24 cellular contexts compared by ENCODE assay signal in genomic region chr20:41386502-41387427, GRCh38. TPM values are rescaled to one million over a fixed set of nuclear protein-coding genes. Genes with fewer than 3 reads are reported as not detected.
DNase-seq lines count a peak whose midpoint lies in the region; ATAC-seq, FAIRE-seq and TF ChIP-seq lines count a peak whose summit lies in the region.
"Had no signal": no experiment of that assay in that cellular context is flagged by ENCODE, and none has a peak within 500 bp of the region (broad histone marks: within the 10 kb centered on the region; RNA-seq: fewer than 3 reads in every experiment).

No MANE protein-coding gene starts in this region.

- peak; percentile 79 for DNase-seq in Right ventricle myocardium superior
- DNase-seq in right atrium auricular region (ENCODE audit: low spot score) = no peak
- DNase-seq in lower lobe of right lung = peak; percentile 32
- peak in 1 of 2 donors; percentile 61 for DNase-seq in aorta
- DNase-seq in endodermal cell = no peak
- no peak for DNase-seq in erythroblast (lab: John Stamatoyannopoulos, UW)
- DNase-seq in EL = no peak
- DNase-seq: activated CD4-positive, alpha-beta T cell treated with anti-CD3 and anti-CD28 coated beads, Interleukin-2, amount 50 U/mL, for 4 hours; activated T-cell treated with anti-CD3 and anti-CD28 coated beads, Interleukin-2, amount 50 U/mL, for 24 hours; CD4-positive, alpha-beta memory T cell; colonic mucosa; mammary epithelial cell; naive thymus-derived CD8-positive, alpha-beta T cell; NCI-H1436 treated with DMSO at 0.1 percent for 48 hours; NCI-H226; RPMI8226; stimulated activated CD4-positive, alpha-beta T cell treated with anti-CD3 and anti-CD28 coated beads, Interleukin-12 subunit alpha, Interleukin-12 subunit beta, amount 100 ng/mL, for 4 hours; T-cell had no signal

- TF ChIP-seq CTCF in right atrium auricular region (IDR thresholded peaks at IDR 0.05) = no peak
- no peak for TF ChIP-seq CTCF in lower lobe of right lung (IDR thresholded peaks at IDR 0.05)
- TF ChIP-seq CTCF in endodermal cell (conservative IDR thresholded peaks at IDR 0.05) = no peak

- no peak overlapping the region for H3K27ac Mint-ChIP-seq in endodermal cell
- H3K27ac Mint-ChIP-seq: activated naive CD4-positive, alpha-beta T cell treated with anti-CD3 and anti-CD28 coated beads, Interleukin-2, amount 50 U/mL, for 24 hours; activated T-cell treated with anti-CD3 and anti-CD28 coated beads, Interleukin-2, amount 50 U/mL, for 24 hours; CD4-positive, alpha-beta memory T cell; T-cell had no signal

- peaks cover 5% of the 10 kb centered on the region for H3K4me1 Mint-ChIP-seq in endodermal cell
- H3K4me1 Mint-ChIP-seq: activated naive CD4-positive, alpha-beta T cell treated with anti-CD3 and anti-CD28 coated beads, Interleukin-2, amount 50 U/mL, for 24 hours; CD4-positive, alpha-beta memory T cell; naive thymus-derived CD8-positive, alpha-beta T cell; T-cell had no signal

- WGBS in aorta, 2 donors = 58 to 61% methylated on average over 14 of the region's 14 CpGs
- WGBS in endodermal cell (ENCODE audit: insufficient coverage in 1 of 2, insufficient read length in 1 of 2), 2 experiments = 87 to 95% methylated on average over 11 to 14 of the region's 14 CpGs

- no peaks in the 10 kb centered on the region for H3K36me3 Mint-ChIP-seq in endodermal cell (ENCODE audit: low read depth)
- H3K36me3 Mint-ChIP-seq: activated naive CD4-positive, alpha-beta T cell treated with anti-CD3 and anti-CD28 coated beads, Interleukin-2, amount 50 U/mL, for 24 hours; CD4-positive, alpha-beta memory T cell; naive thymus-derived CD8-positive, alpha-beta T cell; T-cell had no signal

- H3K36me3 ChIP-seq in right atrium auricular region = no peaks in the 10 kb centered on the region
- H3K36me3 ChIP-seq in lower lobe of right lung = no peaks in the 10 kb centered on the region
- no peaks in the 10 kb centered on the region for H3K36me3 ChIP-seq in aorta (ENCODE audit: control insufficient read depth in 1 of 2, insufficient read depth in 2 of 2, low read length in 1 of 2)
- H3K36me3 ChIP-seq in endodermal cell (ENCODE audit: control insufficient read depth, insufficient read depth, low read length) = no peaks in the 10 kb centered on the region
- H3K36me3 ChIP-seq: colonic mucosa, prostate gland had no signal

- H3K4me3 ChIP-seq in right atrium auricular region (no peak overlapping the region), lower lobe of right lung (no peak overlapping the region), aorta (ENCODE audit: low read length in 2 of 2) (no peak overlapping the region), endodermal cell (ENCODE audit: low read length) (no peak overlapping the region)
- H3K4me3 ChIP-seq: colonic mucosa, prostate gland had no signal

- H3K27me3 Mint-ChIP-seq in endodermal cell (ENCODE audit: insufficient read depth) = peaks cover 3% of the 10 kb centered on the region

- no peak overlapping the region for H3K4me3 Mint-ChIP-seq in endodermal cell
- H3K4me3 Mint-ChIP-seq: activated naive CD4-positive, alpha-beta T cell treated with anti-CD3 and anti-CD28 coated beads, Interleukin-2, amount 50 U/mL, for 24 hours; activated T-cell treated with anti-CD3 and anti-CD28 coated beads, Interleukin-2, amount 50 U/mL, for 24 hours; naive thymus-derived CD8-positive, alpha-beta T cell; T-cell had no signal

- intact Hi-C loops in Right ventricle myocardium superior (cut with DNase I) (no loop called here), lower lobe of right lung (cut with DNase I) (no loop called here), aorta (cut with DNase I) (no loop called here)

- no peak for TF ChIP-seq POLR2A in erythroblast (IDR thresholded peaks at IDR 0.05; ENCODE audit: low read length)

- peak; percentile 89 for ATAC-seq in Right ventricle myocardium superior (ENCODE audit: poor library complexity)
- ATAC-seq in lower lobe of right lung = peak in 1 of 2 donors; percentile 32
- ATAC-seq in aorta (ENCODE audit: low FRiP score) = peak; percentile 38
- ATAC-seq: naive thymus-derived CD8-positive, alpha-beta T cell; T-cell had no signal

- no peak overlapping the region for H3K9ac ChIP-seq in endodermal cell (ENCODE audit: extremely low read depth, low read length, poor library complexity, severe bottlenecking)

- H3K27me3 ChIP-seq in right atrium auricular region (no peaks in the 10 kb centered on the region), lower lobe of right lung (ENCODE audit: low read depth) (no peaks in the 10 kb centered on the region), aorta (ENCODE audit: control insufficient read depth in 1 of 2, insufficient read depth in 2 of 2, low read length in 1 of 2) (no peaks in the 10 kb centered on the region), endodermal cell (ENCODE audit: control insufficient read depth, insufficient read depth, low read length, poor library complexity, severe bottlenecking) (no peaks in the 10 kb centered on the region)
- H3K27me3 ChIP-seq: colonic mucosa had no signal

- H3K27ac ChIP-seq in right atrium auricular region (no peak overlapping the region), lower lobe of right lung (no peak overlapping the region), aorta (ENCODE audit: low read depth in 1 of 2, low read length in 2 of 2) (no peak overlapping the region), endodermal cell (ENCODE audit: low read depth, low read length) (no peak overlapping the region)
- H3K27ac ChIP-seq: colonic mucosa, prostate gland, VCaP had no signal

- H3K9me3 Mint-ChIP-seq in endodermal cell = no peaks in the 10 kb centered on the region
- H3K9me3 Mint-ChIP-seq: activated naive CD4-positive, alpha-beta T cell treated with anti-CD3 and anti-CD28 coated beads, Interleukin-2, amount 50 U/mL, for 24 hours; T-cell had no signal

- H3K4me1 ChIP-seq in right atrium auricular region = peaks cover 0 to 17% of the 10 kb centered on the region in 2 donors
- H3K4me1 ChIP-seq in lower lobe of right lung = no peaks in the 10 kb centered on the region
- no peaks in the 10 kb centered on the region for H3K4me1 ChIP-seq in aorta (ENCODE audit: control insufficient read depth in 1 of 2, insufficient read depth in 2 of 2, low read length in 2 of 2)
- H3K4me1 ChIP-seq in endodermal cell (ENCODE audit: control insufficient read depth, insufficient read depth, low read length) = no peaks in the 10 kb centered on the region
- H3K4me1 ChIP-seq: colonic mucosa, prostate gland had no signal

- no peaks in the 10 kb centered on the region for H3K9me3 ChIP-seq in right atrium auricular region
- no peaks in the 10 kb centered on the region for H3K9me3 ChIP-seq in lower lobe of right lung
- H3K9me3 ChIP-seq in aorta (ENCODE audit: control insufficient read depth, low read length) = no peaks in the 10 kb centered on the region
- no peaks in the 10 kb centered on the region for H3K9me3 ChIP-seq in endodermal cell (ENCODE audit: control insufficient read depth, low read length)
- H3K9me3 ChIP-seq: colonic mucosa, prostate gland had no signal

- FAIRE-seq in endometrium (lab: Jason Lieb, UNC) = peak; percentile 76

RNA-seq across cellular contexts. Expression of gene EMILIN3, which starts 20.1 kb away (rescaled TPM):
- total RNA-seq in Right ventricle myocardium superior (5.6 TPM), right atrium auricular region (1 to 10 TPM; 1.8 to 4.9 TPM), lower lobe of right lung (0.15 TPM), aorta (under 1 TPM; 0.39 to 0.72 TPM), endodermal cell (1 to 10 TPM; 5.3 to 9.6 TPM)
- polyA plus RNA-seq in aorta = under 1 TPM in 1 of 2 donors, not detected in 1; 0.38 TPM
- polyA plus RNA-seq in endodermal cell (2013, experiment 1 of 2) = 9.3 TPM
- 8.2 TPM for polyA plus RNA-seq in endodermal cell (2013, experiment 2 of 2)
- total RNA-seq: A172; CD4-positive, alpha-beta memory T cell; M059J; mammary epithelial cell; naive thymus-derived CD8-positive, alpha-beta T cell; T-cell had no signal
- polyA plus RNA-seq: CD4-positive, alpha-beta memory T cell had no signal

RNA-seq across cellular contexts. Expression of gene LPIN3, which starts 46.1 kb away (rescaled TPM):
- 18.6 TPM for total RNA-seq in Right ventricle myocardium superior
- total RNA-seq in right atrium auricular region = 10 to 100 TPM in 1 of 2 donors, 1 to 10 TPM in 1; 9.7 to 13.7 TPM
- total RNA-seq in lower lobe of right lung = 16.3 TPM
- total RNA-seq in aorta = 10 to 100 TPM; 21.4 to 22.6 TPM
- polyA plus RNA-seq in aorta = 10 to 100 TPM; 17.3 to 37.0 TPM
- total RNA-seq in endodermal cell = 10 to 100 TPM; 13.1 to 13.2 TPM
- polyA plus RNA-seq in endodermal cell (2013, experiment 1 of 2) = 7.1 TPM
- 6.8 TPM for polyA plus RNA-seq in endodermal cell (2013, experiment 2 of 2)
- polyA plus RNA-seq: CD4-positive, alpha-beta memory T cell had no signal

Comparison
In these comparisons a context has a peak if more than half of its experiments do, and no peak if none do; other contexts are left out.
1. DNase-seq: peak in Right ventricle myocardium superior (single experiment) and lower lobe of right lung (single experiment); none in right atrium auricular region (single experiment), endodermal cell (single experiment), erythroblast (0 of 2) and EL (single experiment).